In the genomic region with DNA sequence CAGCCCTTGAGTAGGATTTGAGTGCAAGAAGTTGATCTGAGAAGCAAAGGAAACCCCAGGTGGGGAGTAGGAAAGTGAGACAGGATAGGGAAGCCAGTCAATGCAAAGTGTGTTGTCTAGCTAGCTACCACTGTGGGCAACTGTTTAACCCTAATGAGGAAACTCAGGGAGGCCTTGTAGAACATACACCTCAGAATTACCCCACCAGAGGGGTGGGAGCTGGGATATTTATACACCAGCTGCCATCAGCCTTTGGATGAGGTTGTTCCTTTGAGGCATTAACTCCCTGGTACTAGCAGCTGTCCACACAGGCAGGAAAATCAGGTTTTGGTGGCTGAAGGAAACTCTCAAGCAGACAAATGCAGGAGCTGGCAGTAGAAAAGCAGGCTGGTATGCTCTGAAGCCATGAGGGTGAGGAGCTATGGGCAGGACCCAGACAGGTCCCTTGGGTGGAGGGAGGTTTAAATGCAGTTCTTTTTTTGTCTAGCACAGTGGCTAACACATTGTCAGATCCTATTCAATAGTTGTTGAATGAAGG, we compare ENCODE assay signal across 17 cellular contexts.
"Had no signal": no experiment of that assay in that cellular context is flagged by ENCODE, and none has a peak within 500 bp of the region (broad histone marks: within the 10 kb centered on the region; RNA-seq: fewer than 3 reads in every experiment).

No MANE protein-coding gene starts in this region.

- H3K27ac Mint-ChIP-seq: activated naive CD8-positive, alpha-beta T cell treated with anti-CD3 and anti-CD28 coated beads, Interleukin-2, amount 10 ng/mL, durations not matched to agents 7 days and 5 days; dendritic cell treated with granulocyte-macrophage colony-stimulating factor and Interleukin-4, amounts not matched to agents 40 ng/mL and 50 ng/mL, for 4 days; natural killer cell treated with Interleukin-12 subunit alpha and Interleukin-12 subunit beta and Interleukin-15 and Interleukin-18, amount 100 ng/mL, for 72 hours; T-helper 2 cell treated with Interferon-gamma antibody and Interleukin-4, amounts not matched to agents 5 μg/mL and 100 μg/mL, for 36 hours had no signal

- H3K4me1 ChIP-seq: uterus had no signal

- H3K36me3 ChIP-seq: esophagus muscularis mucosa, uterus had no signal

- H3K27me3 ChIP-seq: esophagus muscularis mucosa, uterus had no signal

- H3K27ac ChIP-seq: esophagus muscularis mucosa, uterus had no signal

- H3K4me3 ChIP-seq: esophagus muscularis mucosa, lung, uterus had no signal

- H3K27me3 Mint-ChIP-seq: natural killer cell treated with Interleukin-12 subunit alpha and Interleukin-12 subunit beta and Interleukin-15 and Interleukin-18, amount 100 ng/mL, for 72 hours had no signal

- H3K9me3 ChIP-seq: esophagus muscularis mucosa, uterus had no signal

- ATAC-seq: activated T-cell treated with anti-CD3 and anti-CD28 coated beads, Interleukin-2, amount 50 U/mL, for 4 hours; left cardiac atrium; natural killer cell treated with Interleukin-12 subunit alpha and Interleukin-12 subunit beta and Interleukin-15 and Interleukin-18, amount 100 ng/mL, for 72 hours had no signal

- DNase-seq: activated CD4-positive, alpha-beta T cell treated with anti-CD3 and anti-CD28 coated beads for 1 hour; activated CD4-positive, alpha-beta T cell treated with anti-CD3 and anti-CD28 coated beads, Interleukin-2, amount 50 U/mL, for 48 hours; activated gamma-delta T cell; activated naive CD8-positive, alpha-beta T cell treated with anti-CD3 and anti-CD28 coated beads, Interleukin-2, amount 10 ng/mL, durations not matched to agents 7 days and 5 days; activated T-cell treated with anti-CD3 and anti-CD28 coated beads, Interleukin-2, amount 50 U/mL, for 4 hours; anterior cingulate cortex; cerebellar nuclear complex; hypothalamus; left cardiac atrium; stimulated activated CD4-positive, alpha-beta T cell treated with anti-CD3 and anti-CD28 coated beads, Interleukin-15, amount 100 ng/mL, for 24 hours; stimulated activated CD4-positive, alpha-beta T cell treated with anti-CD3 and anti-CD28 coated beads, Interleukin-4, amount 100 ng/mL, for 24 hours; uterus had no signal

- H3K4me3 Mint-ChIP-seq: activated naive CD8-positive, alpha-beta T cell treated with anti-CD3 and anti-CD28 coated beads, Interleukin-2, amount 10 ng/mL, durations not matched to agents 7 days and 5 days; activated T-cell treated with anti-CD3 and anti-CD28 coated beads, Interleukin-2, amount 50 U/mL, for 4 hours; dendritic cell treated with granulocyte-macrophage colony-stimulating factor and Interleukin-4, amounts not matched to agents 40 ng/mL and 50 ng/mL, for 4 days; natural killer cell treated with Interleukin-12 subunit alpha and Interleukin-12 subunit beta and Interleukin-15 and Interleukin-18, amount 100 ng/mL, for 72 hours; T-helper 2 cell treated with Interferon-gamma antibody and Interleukin-4, amounts not matched to agents 5 μg/mL and 100 μg/mL, for 36 hours had no signal

- H3K36me3 Mint-ChIP-seq: activated naive CD8-positive, alpha-beta T cell treated with anti-CD3 and anti-CD28 coated beads, Interleukin-2, amount 10 ng/mL, durations not matched to agents 7 days and 5 days; natural killer cell treated with Interleukin-12 subunit alpha and Interleukin-12 subunit beta and Interleukin-15 and Interleukin-18, amount 100 ng/mL, for 72 hours had no signal

- H3K9me3 Mint-ChIP-seq: activated naive CD8-positive, alpha-beta T cell treated with anti-CD3 and anti-CD28 coated beads, Interleukin-2, amount 10 ng/mL, durations not matched to agents 7 days and 5 days; activated T-cell treated with anti-CD3 and anti-CD28 coated beads, Interleukin-2, amount 50 U/mL, for 4 hours; dendritic cell treated with granulocyte-macrophage colony-stimulating factor and Interleukin-4, amounts not matched to agents 40 ng/mL and 50 ng/mL, for 4 days; natural killer cell treated with Interleukin-12 subunit alpha and Interleukin-12 subunit beta and Interleukin-15 and Interleukin-18, amount 100 ng/mL, for 72 hours; T-helper 2 cell treated with Interferon-gamma antibody and Interleukin-4, amounts not matched to agents 5 μg/mL and 100 μg/mL, for 36 hours had no signal
